ENCODE assay signal across 8 cellular contexts in the genomic region with DNA sequence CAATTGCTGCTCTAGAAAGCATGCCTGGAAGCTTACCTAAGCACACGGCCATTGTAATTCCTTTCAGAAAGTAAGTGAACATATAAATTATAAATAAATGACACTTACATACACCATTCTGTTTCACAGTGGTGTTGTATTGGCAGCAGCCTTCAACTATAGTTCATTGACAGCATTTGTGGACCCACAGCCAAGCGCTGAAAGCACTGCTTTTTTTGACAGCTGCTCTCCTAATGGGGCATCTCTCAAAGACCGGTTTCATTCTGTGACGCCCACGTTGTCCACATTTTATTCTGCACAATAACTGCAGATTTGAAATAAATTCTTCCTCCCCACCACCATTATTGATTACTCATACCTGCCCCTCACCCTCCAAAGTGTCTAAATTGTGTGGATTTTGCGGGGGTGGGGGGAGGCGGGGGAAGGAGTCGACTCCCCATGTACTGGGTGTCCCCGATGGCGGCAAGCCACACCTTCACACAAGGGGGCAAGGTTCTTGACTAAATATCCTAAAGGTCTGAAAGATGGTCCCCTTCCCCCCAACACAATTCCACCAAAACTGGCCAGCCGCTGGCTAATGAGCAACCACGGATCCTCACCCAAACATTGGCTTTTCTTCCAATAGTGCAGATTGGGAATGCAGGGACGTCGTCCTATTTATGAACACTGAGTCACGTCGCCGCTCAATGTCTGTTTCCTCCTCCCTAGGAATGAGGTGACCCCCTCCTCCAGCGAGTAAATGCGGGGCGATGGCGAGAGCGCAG.
DNase-seq lines count a peak whose midpoint lies in the region; ATAC-seq and TF ChIP-seq lines count a peak whose summit lies in the region.

No MANE protein-coding gene starts in this region.

- ATAC-seq in RWPE2 (ENCODE audit: low read depth) = no peak
- ATAC-seq in activated CD4-positive, CD25-positive, alpha-beta regulatory T cell treated with anti-CD3 and anti-CD28 coated beads, Interleukin-2, amount 50 U/mL, for 24 hours = no peak

- H3K4me1 ChIP-seq in RWPE2 (ENCODE audit: insufficient read depth, poor library complexity, severe bottlenecking) (peaks cover 4% of the 10 kb centered on the region), endocrine pancreas (ENCODE audit: control insufficient read depth, insufficient read depth, low read length) (no peaks in the 10 kb centered on the region)

- no peaks in the 10 kb centered on the region for H3K9me3 Mint-ChIP-seq in nephron progenitor cell

- no peak overlapping the region for H3K27ac Mint-ChIP-seq in nephron progenitor cell

- H3K36me3 ChIP-seq in RWPE2 (ENCODE audit: low read depth) = no peaks in the 10 kb centered on the region
- no peaks in the 10 kb centered on the region for H3K36me3 ChIP-seq in endocrine pancreas (ENCODE audit: control insufficient read depth, insufficient read depth, low read length)

- H3K4me3 ChIP-seq in RWPE2 (ENCODE audit: severe bottlenecking) (peak overlapping the region; percentile 85), endocrine pancreas (ENCODE audit: control insufficient read depth, insufficient read depth, low read length) (peak overlapping the region; percentile 60)

- H3K4me1 Mint-ChIP-seq in nephron progenitor cell = peaks cover 14% of the 10 kb centered on the region

- DNase-seq in GM13977 (ENCODE audit: low spot score) (peak; percentile 31), RWPE2 (ENCODE audit: low spot score) (no peak), nephron progenitor cell (no peak), KG1 (lab: John Stamatoyannopoulos, UW) (no peak), RPMI8226 (no peak), D341Med (ENCODE audit: low spot score) (no peak)

- no peak for TF ChIP-seq CTCF in GM13977 (IDR thresholded peaks at IDR 0.05; ENCODE audit: extremely low read depth, insufficient read depth, missing control alignments)
- TF ChIP-seq CTCF in RWPE2 (IDR thresholded peaks at IDR 0.05; ENCODE audit: poor library complexity, severe bottlenecking) = no peak
- no peak for TF ChIP-seq CTCF in nephron progenitor cell (IDR thresholded peaks at IDR 0.05)

- no peak overlapping the region for H3K27ac ChIP-seq in RWPE2 (ENCODE audit: poor library complexity, severe bottlenecking)

- H3K4me3 Mint-ChIP-seq in nephron progenitor cell = peak overlapping the region; percentile 83

- H3K36me3 Mint-ChIP-seq in nephron progenitor cell (ENCODE audit: low read depth) = no peaks in the 10 kb centered on the region

- peak overlapping the region; percentile 82 for H3K9ac ChIP-seq in endocrine pancreas (ENCODE audit: control insufficient read depth, insufficient read depth, low read length)

- H3K9me3 ChIP-seq in RWPE2 (ENCODE audit: severe bottlenecking) = no peaks in the 10 kb centered on the region
- H3K9me3 ChIP-seq in endocrine pancreas (ENCODE audit: control insufficient read depth, low read length) = no peaks in the 10 kb centered on the region

- H3K27me3 ChIP-seq in RWPE2 (ENCODE audit: insufficient read depth, poor library complexity, severe bottlenecking) = no peaks in the 10 kb centered on the region
- no peaks in the 10 kb centered on the region for H3K27me3 ChIP-seq in endocrine pancreas (ENCODE audit: control insufficient read depth, insufficient read depth, low read length)

- peaks cover 48% of the 10 kb centered on the region for H3K27me3 Mint-ChIP-seq in nephron progenitor cell (ENCODE audit: low read depth, poor library complexity)

- in situ Hi-C loops in GM13977 (cut with MboI; ENCODE audit: low pct_unique_long_range_greater_than_20kb, low sequenced_read_pairs, unreplicated experiment) = loop anchor here (25.0 kb wide), 1 partner anchor 702 kb away; the partner anchor contains the start of gene ATP5PO
